Comparison of ENCODE assay signal across 10 cellular contexts in genomic region chr1:149926296-149926695, GRCh38. TPM values are rescaled to one million over a fixed set of nuclear protein-coding genes. Genes with fewer than 3 reads are reported as not detected.
DNase-seq lines count a peak whose midpoint lies in the region; ATAC-seq, FAIRE-seq and TF ChIP-seq lines count a peak whose summit lies in the region.
"Had no signal": no experiment of that assay in that cellular context is flagged by ENCODE, and none has a peak within 500 bp of the region (broad histone marks: within the 10 kb centered on the region; RNA-seq: fewer than 3 reads in every experiment).

No MANE protein-coding gene starts in this region.

- intact Hi-C loops in psoas muscle (cut with DNase I), result loop anchor here (2.0 to 5.0 kb wide), 2 partner anchors 34 to 35 kb away; no protein-coding TSS in a partner anchor

- H3K9me3 ChIP-seq in DOHH2 (ENCODE audit: control insufficient read depth, insufficient read depth, low read length) (no peaks in the 10 kb centered on the region), OCI-LY1 (ENCODE audit: low read length) (no peaks in the 10 kb centered on the region), psoas muscle (no peaks in the 10 kb centered on the region)

- DNase-seq in epithelial cell of esophagus (ENCODE audit: low read depth) (no peak), psoas muscle (no peak), H54 (ENCODE audit: insufficient read length, low spot score) (no peak), GM10266 (ENCODE audit: extremely low spot score) (no peak), NCI-H446 treated with DMSO at 0.1 percent for 48 hours (lab: John Stamatoyannopoulos, UW) (no peak)
- DNase-seq: NCI-H1417, T1000 had no signal

- H3K4me1 ChIP-seq in DOHH2 (ENCODE audit: control insufficient read depth, low read length) (peaks cover 29% of the 10 kb centered on the region), OCI-LY1 (ENCODE audit: insufficient read depth, low read length, severe bottlenecking) (peaks cover 23% of the 10 kb centered on the region), psoas muscle (peaks cover 27% of the 10 kb centered on the region)

- FAIRE-seq in H54 (lab: Jason Lieb, UNC), result no peak
- FAIRE-seq: bronchial epithelial cell had no signal

- H3F3A ChIP-seq in DOHH2 (ENCODE audit: control insufficient read depth, insufficient read depth) (peaks cover 5% of the 10 kb centered on the region), OCI-LY1 (ENCODE audit: insufficient read depth, low read length) (no peaks in the 10 kb centered on the region)

- H3K27ac ChIP-seq in DOHH2 (ENCODE audit: low read depth, low read length), result no peak overlapping the region
- no peak overlapping the region for H3K27ac ChIP-seq in OCI-LY1 (ENCODE audit: low read depth, low read length, poor library complexity, severe bottlenecking)
- H3K27ac ChIP-seq in psoas muscle, result no peak overlapping the region

- ATAC-seq in psoas muscle, result no peak

- H3K4me3 ChIP-seq in DOHH2 (ENCODE audit: low read length) (peak overlapping the region; percentile 93), OCI-LY1 (ENCODE audit: low read depth, low read length, poor library complexity, severe bottlenecking) (peak overlapping the region; percentile 89), epithelial cell of esophagus (ENCODE audit: low read length) (peak overlapping the region; percentile 97), psoas muscle (peak overlapping the region; percentile 100)

- no peak overlapping the region for H3K9ac ChIP-seq in OCI-LY1 (ENCODE audit: low read length)

- WGBS in psoas muscle, 3 donors, result 90 to 93% (median 92%) methylated on average over 9 of the region's 9 CpGs

- H3K36me3 ChIP-seq in DOHH2 (ENCODE audit: control insufficient read depth, low read length) (peaks cover 57% of the 10 kb centered on the region), OCI-LY1 (ENCODE audit: insufficient read depth, low read length) (peaks cover 55% of the 10 kb centered on the region), psoas muscle (ENCODE audit: insufficient read depth in 1 of 2, low read depth in 1 of 2) (peaks cover 0 to 54% of the 10 kb centered on the region in 2 donors)

- H3K9me2 ChIP-seq in DOHH2 (replicated peaks; ENCODE audit: control insufficient read depth, low read length) (no peaks in the 10 kb centered on the region), OCI-LY1 (ENCODE audit: low read depth, low read length) (no peaks in the 10 kb centered on the region)

- H3K79me2 ChIP-seq in DOHH2 (ENCODE audit: control insufficient read depth, low read length) (peaks cover 34% of the 10 kb centered on the region), OCI-LY1 (ENCODE audit: insufficient read depth, low read length) (peaks cover 8% of the 10 kb centered on the region)

- H4K20me1 ChIP-seq in DOHH2 (ENCODE audit: control insufficient read depth, insufficient read depth, low read depth, low read length), result peaks cover 19% of the 10 kb centered on the region
- no peaks in the 10 kb centered on the region for H4K20me1 ChIP-seq in OCI-LY1 (ENCODE audit: insufficient read depth, low read length)

- TF ChIP-seq POLR2A in H54 (IDR thresholded peaks at IDR 0.05; ENCODE audit: low read depth, low read length), result no peak

- H3K4me2 ChIP-seq in DOHH2 (ENCODE audit: low read length), result peak overlapping the region; percentile 85
- peak overlapping the region; percentile 81 for H3K4me2 ChIP-seq in OCI-LY1 (ENCODE audit: low read length)

- H2AFZ ChIP-seq in OCI-LY1 (ENCODE audit: low read length), result no peak overlapping the region

- no peak for TF ChIP-seq CTCF in DOHH2 (IDR thresholded peaks at IDR 0.05; ENCODE audit: low read depth, low read length, poor library complexity, severe bottlenecking)
- no peak for TF ChIP-seq CTCF in OCI-LY1 (IDR thresholded peaks at IDR 0.05; ENCODE audit: low read length)
- no peak for TF ChIP-seq CTCF in epithelial cell of esophagus (IDR thresholded peaks at IDR 0.05; ENCODE audit: insufficient read depth, low read depth, low read length, missing control alignments)
- no peak for TF ChIP-seq CTCF in psoas muscle (IDR thresholded peaks at IDR 0.05)
- no peak for TF ChIP-seq CTCF in GM10266 (IDR thresholded peaks at IDR 0.05; ENCODE audit: control insufficient read depth, insufficient read depth, low read depth, missing control alignments)

- H3K27me3 ChIP-seq in DOHH2 (ENCODE audit: control insufficient read depth, low read length) (no peaks in the 10 kb centered on the region), OCI-LY1 (ENCODE audit: insufficient read depth, low read length) (no peaks in the 10 kb centered on the region), psoas muscle (ENCODE audit: insufficient read depth in 3 of 3, low read length in 2 of 3) (no peaks in the 10 kb centered on the region)

RNA-seq across cellular contexts. Expression of gene SF3B4, which starts 1.3 kb away (rescaled TPM):
- 10 to 100 TPM; 13.0 to 26.9 (median 21.9) TPM for total RNA-seq in psoas muscle
- polyA plus RNA-seq in psoas muscle, result 10 to 100 TPM; 13.9 to 28.9 (median 16.7) TPM

RNA-seq across cellular contexts. Expression of gene SV2A, which starts 8.7 kb away (rescaled TPM):
- total RNA-seq in psoas muscle, result under 1 TPM; 0.13 to 0.48 (median 0.25) TPM
- polyA plus RNA-seq in psoas muscle, result under 1 TPM; 0.14 to 0.19 (median 0.14) TPM

RNA-seq across cellular contexts. Expression of gene MTMR11, which starts 10.4 kb away (rescaled TPM):
- total RNA-seq in psoas muscle, result 1 to 10 TPM; 1.0 to 3.0 (median 1.8) TPM
- polyA plus RNA-seq in psoas muscle, result 1 to 10 TPM in 1 of 3 donors, under 1 TPM in 2; 0.78 to 1.7 (median 0.80) TPM

RNA-seq across cellular contexts. Expression of gene BOLA1, which starts 26.9 kb away (rescaled TPM):
- 10 to 100 TPM; 13.9 to 18.1 (median 15.8) TPM for total RNA-seq in psoas muscle
- 10 to 100 TPM; 24.0 to 45.3 (median 32.1) TPM for polyA plus RNA-seq in psoas muscle
